In the genomic region with DNA sequence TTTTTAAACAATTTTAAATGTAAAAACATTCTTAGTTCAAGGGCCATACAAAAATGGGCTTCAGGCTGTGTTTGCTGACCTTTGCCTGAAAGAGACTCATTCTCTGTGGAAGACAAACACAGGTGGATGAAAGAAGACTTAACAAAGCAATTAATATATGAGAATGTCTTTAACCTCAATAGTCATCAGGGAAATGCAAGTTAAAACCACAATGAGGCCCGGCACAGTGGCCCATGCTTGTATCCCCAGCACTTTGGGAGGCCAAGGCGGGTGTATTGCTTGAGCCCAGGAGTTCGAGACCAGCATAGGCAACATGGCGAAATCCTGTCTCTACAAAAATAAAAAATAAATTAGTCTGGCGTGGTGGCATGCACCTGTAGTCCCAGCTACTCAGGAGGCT, we compare ENCODE assay signal across 14 cellular contexts. TPM values are rescaled to one million over a fixed set of nuclear protein-coding genes. Genes with fewer than 3 reads are reported as not detected.
"Had no signal": no experiment of that assay in that cellular context is flagged by ENCODE, and none has a peak within 500 bp of the region (broad histone marks: within the 10 kb centered on the region; RNA-seq: fewer than 3 reads in every experiment).

No MANE protein-coding gene starts in this region.

- H3K4me3 Mint-ChIP-seq: IgD-negative memory B cell, T-cell had no signal

- ATAC-seq: K562, T-cell had no signal

- FAIRE-seq: K562, RCC 7860 had no signal

- H3K4me1 Mint-ChIP-seq: IgD-negative memory B cell, T-cell had no signal

- DNase-seq: MV-4-11, NCI-H1048, NCI-H1436 treated with DMSO at 0.1 percent for 48 hours, NCI-H187, NCI-H2081 treated with DMSO at 0.1 percent for 48 hours, NCI-H2227 treated with DMSO at 0.1 percent for 48 hours, NCI-H526 treated with DMSO at 0.1 percent for 48 hours, SW 1271, T-cell had no signal

- H3K27ac ChIP-seq: RWPE1 had no signal

- H3K9me3 Mint-ChIP-seq: IgD-negative memory B cell, T-cell had no signal

- H3K9ac ChIP-seq: SK-N-SH had no signal

- H3K9me3 ChIP-seq: SK-N-SH had no signal

- H3K27ac Mint-ChIP-seq: IgD-negative memory B cell, T-cell had no signal

- H3K4me3 ChIP-seq: K562 had no signal

- H3K36me3 Mint-ChIP-seq: T-cell had no signal

- H3K27me3 Mint-ChIP-seq: T-cell had no signal

- H3K4me2 ChIP-seq: SK-N-SH had no signal

RNA-seq across cellular contexts. Expression of a gene that starts 7.1 kb away (rescaled TPM):
- polyA plus RNA-seq: IgD-negative memory B cell had no signal
